Comparison of ENCODE assay signal across 8 cellular contexts in the genomic region with DNA sequence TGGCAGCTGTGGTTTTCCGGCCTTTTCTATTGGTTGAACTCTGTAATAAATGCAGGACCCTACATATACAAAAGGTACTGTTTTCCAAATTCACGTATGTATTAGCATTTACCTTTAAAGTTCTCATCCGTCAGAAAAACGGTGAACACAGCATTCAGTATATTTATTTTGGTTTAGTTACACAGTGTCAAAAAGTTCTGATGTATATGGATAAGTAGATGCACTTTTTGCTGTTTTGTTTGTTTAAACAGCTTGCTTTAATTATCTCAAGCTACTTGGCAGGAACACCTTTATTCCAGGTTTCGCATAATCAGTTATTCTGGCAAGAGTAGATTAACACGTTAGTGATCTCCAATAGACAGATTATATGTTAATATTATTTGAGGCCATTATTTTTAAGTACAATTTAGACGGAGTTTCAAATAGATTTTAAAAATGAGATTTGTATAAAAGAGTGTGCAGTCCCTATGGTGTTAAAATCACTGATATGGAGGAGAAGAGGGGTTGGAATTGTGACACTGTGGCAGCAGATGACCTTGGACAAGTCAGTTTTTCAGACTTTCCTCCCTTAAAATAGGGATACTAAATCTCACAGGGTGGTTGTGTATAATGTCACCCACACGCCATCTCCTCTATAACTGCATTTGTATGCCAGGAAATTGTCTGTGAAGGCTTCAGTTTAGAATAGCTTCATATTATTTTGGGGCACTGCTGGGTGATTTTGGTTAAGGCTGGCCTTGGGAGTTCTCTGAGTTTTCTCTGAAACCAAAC. TPM values are rescaled to one million over a fixed set of nuclear protein-coding genes. Genes with fewer than 3 reads are reported as not detected.
DNase-seq lines count a peak whose midpoint lies in the region; ATAC-seq and TF ChIP-seq lines count a peak whose summit lies in the region.

No MANE protein-coding gene starts in this region.

- peak overlapping the region; percentile 97 for H3K4me3 Mint-ChIP-seq in activated B cell treated with CpG ODN at 0.5 μM for 24 hours
- peak overlapping the region; percentile 99 for H3K4me3 Mint-ChIP-seq in stimulated activated effector memory CD8-positive, alpha-beta T cell treated with anti-CD3 and anti-CD28 coated beads, Interleukin-12 subunit alpha, Interleukin-12 subunit beta, amount 100 ng/mL, for 72 hours

- H3K36me3 ChIP-seq in HAP-1 (replicated peaks), result peaks cover 66% of the 10 kb centered on the region

- TF ChIP-seq CTCF in activated B cell treated with CpG ODN at 0.5 μM for 24 hours (IDR thresholded peaks at IDR 0.05), result no peak

- H3K27ac Mint-ChIP-seq in activated B cell treated with CpG ODN at 0.5 μM for 24 hours, result peak overlapping the region; percentile 95
- peak overlapping the region; percentile 100 for H3K27ac Mint-ChIP-seq in stimulated activated effector memory CD8-positive, alpha-beta T cell treated with anti-CD3 and anti-CD28 coated beads, Interleukin-12 subunit alpha, Interleukin-12 subunit beta, amount 100 ng/mL, for 72 hours

- intact Hi-C loops in activated B cell treated with CpG ODN at 0.5 μM for 24 hours (cut with micrococcal nuclease), result loop anchor here (1.0 to 10.0 kb wide), 5 partner anchors 7 to 603 kb away; a partner anchor contains a TSS
- intact Hi-C loops in right cardiac atrium (cut with DNase I), result no loop called here

- H3K9me3 ChIP-seq in HAP-1 (no peaks in the 10 kb centered on the region), right cardiac atrium (ENCODE audit: control insufficient read depth, low read length) (no peaks in the 10 kb centered on the region)

- no peaks in the 10 kb centered on the region for H3K27me3 Mint-ChIP-seq in activated B cell treated with CpG ODN at 0.5 μM for 24 hours

- H3K4me1 ChIP-seq in HAP-1 (peaks cover 24% of the 10 kb centered on the region), right cardiac atrium (ENCODE audit: control insufficient read depth, insufficient read depth, low read length) (no peaks in the 10 kb centered on the region)

- H3K4me3 ChIP-seq in HAP-1 (peak overlapping the region; percentile 98), right cardiac atrium (ENCODE audit: low read length) (peak overlapping the region; percentile 76)

- peaks cover 67% of the 10 kb centered on the region for H3K4me1 Mint-ChIP-seq in activated B cell treated with CpG ODN at 0.5 μM for 24 hours
- H3K4me1 Mint-ChIP-seq in stimulated activated effector memory CD8-positive, alpha-beta T cell treated with anti-CD3 and anti-CD28 coated beads, Interleukin-12 subunit alpha, Interleukin-12 subunit beta, amount 100 ng/mL, for 72 hours, result peaks cover 64% of the 10 kb centered on the region

- no peak for ATAC-seq in activated B cell treated with CpG ODN at 0.5 μM for 24 hours (ENCODE audit: low read depth)
- ATAC-seq in right cardiac atrium, result no peak
- ATAC-seq in stimulated activated effector memory CD8-positive, alpha-beta T cell treated with anti-CD3 and anti-CD28 coated beads, Interleukin-12 subunit alpha, Interleukin-12 subunit beta, amount 100 ng/mL, for 72 hours, result no peak
- ATAC-seq in HG03135 (IDR thresholded peaks at IDR 0.05; ENCODE audit: unreplicated experiment), result no peak
- no peak for ATAC-seq in HG03175 (IDR thresholded peaks at IDR 0.05; ENCODE audit: unreplicated experiment)
- ATAC-seq in GM19397 (IDR thresholded peaks at IDR 0.05; ENCODE audit: unreplicated experiment), result no peak

- DNase-seq in HAP-1 (ENCODE audit: low spot score in 2 of 2) (no peak), activated B cell treated with CpG ODN at 0.5 μM for 24 hours (no peak), right cardiac atrium (no peak), OCI-M1 (lab: John Stamatoyannopoulos, UW) (no peak)
- DNase-seq in stimulated activated effector memory CD8-positive, alpha-beta T cell treated with anti-CD3 and anti-CD28 coated beads, Interleukin-12 subunit alpha, Interleukin-12 subunit beta, amount 100 ng/mL, for 72 hours (ENCODE audit: low spot score in 2 of 2), result no peak

- POLR2A ChIA-PET in activated B cell treated with CpG ODN at 0.5 μM for 24 hours (lab: Charles Lee), result interaction anchor here (0.6 to 22.7 kb wide), 12 partner anchors 10 to 603 kb away, joined by 3 to 795 read pairs (median 14); a partner anchor contains a TSS

- in situ Hi-C loops in HAP-1 (cut with MboI; ENCODE audit: low sequenced_read_pairs), result no loop called here

- no peaks in the 10 kb centered on the region for H3K9me3 Mint-ChIP-seq in activated B cell treated with CpG ODN at 0.5 μM for 24 hours
- no peaks in the 10 kb centered on the region for H3K9me3 Mint-ChIP-seq in stimulated activated effector memory CD8-positive, alpha-beta T cell treated with anti-CD3 and anti-CD28 coated beads, Interleukin-12 subunit alpha, Interleukin-12 subunit beta, amount 100 ng/mL, for 72 hours

- H3K36me3 Mint-ChIP-seq in activated B cell treated with CpG ODN at 0.5 μM for 24 hours (ENCODE audit: low read depth), result peaks cover 68% of the 10 kb centered on the region
- H3K36me3 Mint-ChIP-seq in stimulated activated effector memory CD8-positive, alpha-beta T cell treated with anti-CD3 and anti-CD28 coated beads, Interleukin-12 subunit alpha, Interleukin-12 subunit beta, amount 100 ng/mL, for 72 hours, result peaks cover 79% of the 10 kb centered on the region

- CTCF ChIA-PET in activated B cell treated with CpG ODN at 0.5 μM for 24 hours (lab: Charles Lee), result interaction anchor here (1.1 to 2.2 kb wide), 6 partner anchors 21 to 71 kb away, joined by 3 to 8 read pairs (median 6); no protein-coding TSS in a partner anchor

- H3K27me3 ChIP-seq in HAP-1 (ENCODE audit: low read depth) (no peaks in the 10 kb centered on the region), right cardiac atrium (ENCODE audit: control insufficient read depth, insufficient read depth) (no peaks in the 10 kb centered on the region)

- no peak overlapping the region for H3K27ac ChIP-seq in right cardiac atrium (ENCODE audit: low read length)

- WGBS in right cardiac atrium, result 16% methylated on average over 8 of the region's 8 CpGs

RNA-seq across cellular contexts. Expression of a gene that starts 2.1 kb away (rescaled TPM):
- 766 and 820 TPM in 2 replicates for total RNA-seq in activated B cell treated with CpG ODN at 0.5 μM for 24 hours
- 100 to 1,000 TPM in 3 of 4 donors, 10 to 100 TPM in 1; 98.6 to 126 (median 118) TPM for total RNA-seq in right cardiac atrium
- polyA plus RNA-seq in right cardiac atrium, result 94.6 TPM

RNA-seq across cellular contexts. Expression of a gene that starts 27.7 kb away (rescaled TPM):
- total RNA-seq in activated B cell treated with CpG ODN at 0.5 μM for 24 hours (1.0 and 1.4 TPM in 2 replicates), right cardiac atrium (under 1 TPM in 2 of 4 donors, not detected in 2; 0.46 to 0.59 TPM)
- 0.34 TPM for polyA plus RNA-seq in right cardiac atrium

RNA-seq across cellular contexts. Expression of a gene that starts 55.3 kb away (rescaled TPM):
- total RNA-seq in activated B cell treated with CpG ODN at 0.5 μM for 24 hours (296 and 372 TPM in 2 replicates), right cardiac atrium (10 to 100 TPM in 2 of 4 donors, 1 to 10 TPM in 2; 7.9 to 25.0 (median 13.1) TPM)
- 8.2 TPM for polyA plus RNA-seq in right cardiac atrium

Comparison
In these comparisons a context has a peak if more than half of its experiments do, and no peak if none do; other contexts are left out.
1. RNA of a gene that starts 55.3 kb away (total RNA-seq): 296 to 372 TPM in activated B cell treated with CpG ODN at 0.5 μM for 24 hours; 7.9 to 25.0 TPM in right cardiac atrium; every median in the first group is over 10 times any median in the second.